28 cellular contexts compared by ENCODE assay signal in the genomic region with DNA sequence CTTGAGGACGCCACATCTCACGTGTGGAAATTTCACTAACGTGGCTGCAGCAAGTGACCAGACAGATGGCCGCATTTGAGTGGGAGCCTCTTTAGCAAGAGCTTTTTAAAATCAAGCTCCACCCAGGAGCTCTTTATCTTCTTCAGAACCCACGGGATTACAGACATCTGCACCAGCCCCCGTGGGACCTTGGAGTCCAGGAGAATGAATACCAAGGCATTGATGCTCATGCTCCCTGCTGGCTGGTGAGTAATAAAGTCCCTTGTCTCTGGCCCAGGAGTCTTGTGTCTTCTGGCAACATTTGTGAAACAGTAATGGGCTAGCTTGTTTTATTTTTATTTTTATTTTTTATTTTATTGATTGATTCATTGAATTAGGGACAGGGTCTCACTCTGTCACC.
"Had no signal": no experiment of that assay in that cellular context is flagged by ENCODE, and none has a peak within 500 bp of the region (broad histone marks: within the 10 kb centered on the region; RNA-seq: fewer than 3 reads in every experiment).

No MANE protein-coding gene starts in this region.

- H3K4me3 ChIP-seq: cardiac muscle cell, heart left ventricle, ovary, prostate gland, upper lobe of right lung had no signal

- H3K27ac Mint-ChIP-seq: activated naive CD8-positive, alpha-beta T cell; effector memory CD8-positive, alpha-beta T cell; immature natural killer cell; naive thymus-derived CD4-positive, alpha-beta T cell; stimulated activated memory B cell treated with anti-CD40 and anti-IgM and Interleukin-4, amounts not matched to agents 10 μg/mL and 1 μg/mL and 100 μg/mL, for 72 hours; stimulated activated naive CD8-positive, alpha-beta T cell treated with anti-CD3 and anti-CD28 coated beads, Interleukin-15, amount 100 ng/mL, for 72 hours; T-helper 2 cell treated with Interferon-gamma antibody and Interleukin-4, amounts not matched to agents 5 μg/mL and 100 μg/mL, for 36 hours had no signal

- H3K36me3 ChIP-seq: cardiac muscle cell, heart left ventricle, ovary, prostate gland, upper lobe of right lung had no signal

- H3K9me3 ChIP-seq: heart left ventricle, ovary, prostate gland, upper lobe of right lung had no signal

- H3K27me3 ChIP-seq: cardiac muscle cell, foreskin keratinocyte, heart left ventricle, ovary, upper lobe of right lung had no signal

- DNase-seq: activated CD4-positive, alpha-beta T cell treated with anti-CD3 and anti-CD28 coated beads for 4 hours; activated CD4-positive, alpha-beta T cell treated with anti-CD3 and anti-CD28 coated beads, Interleukin-2, amount 50 U/mL, for 48 hours; activated CD8-positive, alpha-beta memory T cell treated with anti-CD3 and anti-CD28 coated beads for 24 hours; activated effector memory CD4-positive, alpha-beta T cell treated with Interleukin-2 at 50 U/mL for 16 hours; activated naive CD4-positive, alpha-beta T cell treated with Interleukin-2 at 50 U/mL for 16 hours; anterior cingulate cortex; cortex of kidney; effector memory CD8-positive, alpha-beta T cell; erythroblast; foreskin keratinocyte; heart left ventricle; hypothalamus; immature natural killer cell; midbrain; naive thymus-derived CD4-positive, alpha-beta T cell; ovary; retina; small intestine; stimulated activated CD4-positive, alpha-beta T cell treated with anti-CD3 and anti-CD28 coated beads, Interleukin-4, amount 100 ng/mL, for 24 hours; stimulated activated naive CD8-positive, alpha-beta T cell treated with anti-CD3 and anti-CD28 coated beads, Interleukin-15, amount 100 ng/mL, for 72 hours; substantia nigra; upper lobe of right lung had no signal

- ATAC-seq: effector memory CD8-positive, alpha-beta T cell; foreskin keratinocyte; heart left ventricle; naive thymus-derived CD4-positive, alpha-beta T cell; sciatic nerve; stimulated activated memory B cell treated with anti-CD40 and anti-IgM and Interleukin-4, amounts not matched to agents 10 μg/mL and 1 μg/mL and 100 μg/mL, for 72 hours; stimulated activated naive CD8-positive, alpha-beta T cell treated with anti-CD3 and anti-CD28 coated beads, Interleukin-15, amount 100 ng/mL, for 72 hours; upper lobe of right lung had no signal

- H3K27ac ChIP-seq: cardiac muscle cell, foreskin keratinocyte, heart left ventricle, ovary, prostate gland, upper lobe of right lung had no signal

- H3K9me3 Mint-ChIP-seq: effector memory CD8-positive, alpha-beta T cell; immature natural killer cell; stimulated activated memory B cell treated with anti-CD40 and anti-IgM and Interleukin-4, amounts not matched to agents 10 μg/mL and 1 μg/mL and 100 μg/mL, for 72 hours; stimulated activated naive CD8-positive, alpha-beta T cell treated with anti-CD3 and anti-CD28 coated beads, Interleukin-15, amount 100 ng/mL, for 72 hours; T-helper 2 cell treated with Interferon-gamma antibody and Interleukin-4, amounts not matched to agents 5 μg/mL and 100 μg/mL, for 36 hours had no signal

- H3K36me3 Mint-ChIP-seq: activated naive CD8-positive, alpha-beta T cell; immature natural killer cell; naive thymus-derived CD4-positive, alpha-beta T cell; stimulated activated memory B cell treated with anti-CD40 and anti-IgM and Interleukin-4, amounts not matched to agents 10 μg/mL and 1 μg/mL and 100 μg/mL, for 72 hours had no signal

- H3K4me3 Mint-ChIP-seq: activated naive CD8-positive, alpha-beta T cell; effector memory CD8-positive, alpha-beta T cell; immature natural killer cell; naive thymus-derived CD4-positive, alpha-beta T cell; stimulated activated memory B cell treated with anti-CD40 and anti-IgM and Interleukin-4, amounts not matched to agents 10 μg/mL and 1 μg/mL and 100 μg/mL, for 72 hours; stimulated activated naive CD8-positive, alpha-beta T cell treated with anti-CD3 and anti-CD28 coated beads, Interleukin-15, amount 100 ng/mL, for 72 hours; T-helper 2 cell treated with Interferon-gamma antibody and Interleukin-4, amounts not matched to agents 5 μg/mL and 100 μg/mL, for 36 hours had no signal

- H3K4me1 ChIP-seq: foreskin keratinocyte, prostate gland, upper lobe of right lung had no signal
